9 cellular contexts compared by ENCODE assay signal in the genomic region with DNA sequence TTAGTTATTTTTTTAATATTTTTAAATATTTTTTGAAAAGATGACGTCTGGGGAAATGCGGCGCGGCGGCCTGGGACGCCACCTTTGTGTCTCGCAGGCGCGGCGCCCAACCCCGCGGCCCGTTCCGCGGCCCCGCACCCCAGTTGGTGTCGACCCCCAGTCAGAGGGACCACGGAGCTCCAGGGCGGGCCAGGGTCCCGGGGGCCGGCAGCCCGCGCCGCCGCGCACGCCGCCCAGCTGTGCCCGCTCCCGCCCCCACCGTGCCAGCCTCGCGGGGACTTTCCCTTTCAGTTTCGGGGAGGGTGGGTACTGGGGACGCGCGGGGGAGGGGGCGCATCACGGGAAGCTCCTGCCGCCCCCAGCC. TPM values are rescaled to one million over a fixed set of nuclear protein-coding genes. Genes with fewer than 3 reads are reported as not detected.
DNase-seq lines count a peak whose midpoint lies in the region; FAIRE-seq and TF ChIP-seq lines count a peak whose summit lies in the region.
"Had no signal": no experiment of that assay in that cellular context is flagged by ENCODE, and none has a peak within 500 bp of the region (broad histone marks: within the 10 kb centered on the region; RNA-seq: fewer than 3 reads in every experiment).

No MANE protein-coding gene starts in this region.

- no peak for FAIRE-seq in GM12892 (lab: Jason Lieb, UNC)
- FAIRE-seq: frontal cortex had no signal

- TF ChIP-seq CTCF in Loucy (conservative IDR thresholded peaks at IDR 0.05; ENCODE audit: low read length) = no peak

- H3K27ac ChIP-seq in BLaER1 treated with 17β-estradiol and CSF1 and Interleukin-3, amounts not matched to agents 10 nM and 100 nM = peak overlapping the region in 10 of 11 experiments; percentile 36 to 73 (median 54); a peak in 14 of 22 replicates

- H3K9ac ChIP-seq in BLaER1 treated with 17β-estradiol and CSF1 and Interleukin-3, amounts not matched to agents 10 nM and 100 nM = peak overlapping the region; percentile 64 to 81 (median 74)
- H3K9ac ChIP-seq in Loucy (ENCODE audit: low read depth, low read length, poor library complexity, severe bottlenecking) = peak overlapping the region; percentile 61

- peak; percentile 72 for DNase-seq in activated naive CD4-positive, alpha-beta T cell treated with anti-CD3 and anti-CD28 coated beads, Interleukin-2, amount 50 U/mL, for 16 hours
- DNase-seq in stimulated activated CD4-positive, alpha-beta T cell treated with anti-CD3 and anti-CD28 coated beads, Interleukin-4, amount 100 ng/mL, for 24 hours = peak; percentile 55
- DNase-seq in foreskin melanocyte = no peak
- DNase-seq in GM12892 (ENCODE audit: insufficient read length) = no peak
- DNase-seq in glomerular visceral epithelial cell (ENCODE audit: extremely low spot score) = no peak

- H3K9me2 ChIP-seq in Loucy (replicated peaks; ENCODE audit: low read depth, low read length) = no peaks in the 10 kb centered on the region

- TF ChIP-seq POLR2A in GM12892 (IDR thresholded peaks at IDR 0.05; ENCODE audit: low read depth, low read length) = no peak

- H3K79me2 ChIP-seq in Loucy (ENCODE audit: insufficient read depth, low read length) = no peaks in the 10 kb centered on the region

- H2AFZ ChIP-seq in Loucy (ENCODE audit: low read length) = peak overlapping the region; percentile 87

- no peaks in the 10 kb centered on the region for H3F3A ChIP-seq in Loucy (ENCODE audit: low read depth)

- no peaks in the 10 kb centered on the region for H3K36me3 ChIP-seq in BLaER1 treated with 17β-estradiol and CSF1 and Interleukin-3, amounts not matched to agents 10 nM and 100 nM
- no peaks in the 10 kb centered on the region for H3K36me3 ChIP-seq in Loucy (ENCODE audit: insufficient read depth, low read length)

- peak overlapping the region; percentile 61 to 82 (median 68) for H3K4me3 ChIP-seq in BLaER1 treated with 17β-estradiol and CSF1 and Interleukin-3, amounts not matched to agents 10 nM and 100 nM
- H3K4me3 ChIP-seq in Loucy (ENCODE audit: low read length, poor library complexity, severe bottlenecking) (peak overlapping the region; percentile 70), iPS-11a (ENCODE audit: low read depth, low read length) (peak overlapping the region; percentile 93)

- H3K4me1 ChIP-seq in BLaER1 treated with 17β-estradiol and CSF1 and Interleukin-3, amounts not matched to agents 10 nM and 100 nM = peaks cover 31 to 48% (median 41%) of the 10 kb centered on the region in 10 experiments
- H3K4me1 ChIP-seq in Loucy (ENCODE audit: insufficient read depth, low read length, poor library complexity, severe bottlenecking) = no peaks in the 10 kb centered on the region

- no peaks in the 10 kb centered on the region for H3K9me3 ChIP-seq in BLaER1 treated with 17β-estradiol and CSF1 and Interleukin-3, amounts not matched to agents 10 nM and 100 nM (replicated peaks in 1 of 11)
- no peaks in the 10 kb centered on the region for H3K9me3 ChIP-seq in Loucy (ENCODE audit: insufficient read depth, low read depth, low read length)

- H3K4me2 ChIP-seq in BLaER1 treated with 17β-estradiol and CSF1 and Interleukin-3, amounts not matched to agents 10 nM and 100 nM = peak overlapping the region; percentile 89 to 98 (median 94)
- H3K4me2 ChIP-seq in Loucy (ENCODE audit: low read depth, low read length, poor library complexity, severe bottlenecking) = peak overlapping the region; percentile 64

- peaks cover 57 to 87% (median 65%) of the 10 kb centered on the region in 11 experiments for H3K27me3 ChIP-seq in BLaER1 treated with 17β-estradiol and CSF1 and Interleukin-3, amounts not matched to agents 10 nM and 100 nM
- no peaks in the 10 kb centered on the region for H3K27me3 ChIP-seq in Loucy (ENCODE audit: insufficient read depth, low read length, poor library complexity, severe bottlenecking)

- peaks cover 0 to 73% (median 44%) of the 10 kb centered on the region in 11 experiments; a peak in 17 of 22 replicates for H4K20me1 ChIP-seq in BLaER1 treated with 17β-estradiol and CSF1 and Interleukin-3, amounts not matched to agents 10 nM and 100 nM
- no peaks in the 10 kb centered on the region for H4K20me1 ChIP-seq in Loucy (ENCODE audit: insufficient read depth, low read length, poor library complexity, severe bottlenecking)

RNA-seq across cellular contexts. Expression of a gene that starts 1.6 kb away (rescaled TPM):
- 1.5 TPM for polyA plus RNA-seq in GM12892 (2012; ENCODE audit: missing spikeins)

RNA-seq across cellular contexts. Expression of a gene that starts 32.6 kb away (rescaled TPM):
- 9.1 TPM for polyA plus RNA-seq in GM12892 (2012; ENCODE audit: missing spikeins)

Comparison
In these comparisons a context has a peak if more than half of its experiments do, and no peak if none do; other contexts are left out.
1. DNase-seq: peak in activated naive CD4-positive, alpha-beta T cell treated with anti-CD3 and anti-CD28 coated beads, Interleukin-2, amount 50 U/mL, for 16 hours (single experiment) and stimulated activated CD4-positive, alpha-beta T cell treated with anti-CD3 and anti-CD28 coated beads, Interleukin-4, amount 100 ng/mL, for 24 hours (single experiment); none in foreskin melanocyte (single experiment), GM12892 (single experiment) and glomerular visceral epithelial cell (single experiment).
2. Peak in every context shown above with its lines, with median percentiles within 50 percentile points of each other: H3K4me3 ChIP-seq.